ENCODE assay signal across 10 cellular contexts in genomic region chr3:143668924-143669790, GRCh38.
A peak's percentile ranks its signal among the peaks of the same experiment; 100 is the strongest.
DNase-seq lines count a peak whose midpoint lies in the region; ATAC-seq lines count a peak whose summit lies in the region.
"Had no signal": no experiment of that assay in that cellular context is flagged by ENCODE, and none has a peak within 500 bp of the region (broad histone marks: within the 10 kb centered on the region; RNA-seq: fewer than 3 reads in every experiment).

No MANE protein-coding gene starts in this region.

- peak overlapping the region; percentile 4 to 61 (median 39); a peak in 20 of 22 replicates for H3K4me2 ChIP-seq in BLaER1 treated with 17β-estradiol and CSF1 and Interleukin-3, amounts not matched to agents 10 nM and 100 nM

- DNase-seq in RPMI7951 (ENCODE audit: low read depth) (peak; percentile 9), NCI-H1417 (lab: John Stamatoyannopoulos, UW) (no peak), kidney tubule cell (ENCODE audit: low spot score) (no peak), epidermal melanocyte (ENCODE audit: insufficient read length, low spot score) (no peak), ecto neural progenitor cell (ENCODE audit: low spot score) (no peak)
- DNase-seq: NCI-H510A had no signal

- peaks cover 0 to 7% (median 0%) of the 10 kb centered on the region in 11 experiments; a peak in 2 of 22 replicates for H3K9me3 ChIP-seq in BLaER1 treated with 17β-estradiol and CSF1 and Interleukin-3, amounts not matched to agents 10 nM and 100 nM (replicated peaks in 1 of 11)
- H3K9me3 ChIP-seq: tibial nerve had no signal

- no peak overlapping the region for H3K9ac ChIP-seq in BLaER1 treated with 17β-estradiol and CSF1 and Interleukin-3, amounts not matched to agents 10 nM and 100 nM

- ATAC-seq in GM19324 (IDR thresholded peaks at IDR 0.05; ENCODE audit: low FRiP score, unreplicated experiment) (peak; percentile 95), HG02943 (IDR thresholded peaks at IDR 0.05; ENCODE audit: low read depth, unreplicated experiment) (peak; percentile 89)

- peaks cover 0 to 17% (median 0%) of the 10 kb centered on the region in 11 experiments; a peak in 2 of 22 replicates for H3K36me3 ChIP-seq in BLaER1 treated with 17β-estradiol and CSF1 and Interleukin-3, amounts not matched to agents 10 nM and 100 nM
- H3K36me3 ChIP-seq: tibial nerve had no signal

- H3K27ac ChIP-seq in BLaER1 treated with 17β-estradiol and CSF1 and Interleukin-3, amounts not matched to agents 10 nM and 100 nM, result peak overlapping the region in 2 of 11 experiments; percentile 3 to 20; a peak in 3 of 22 replicates

- no peaks in the 10 kb centered on the region for H3K27me3 ChIP-seq in BLaER1 treated with 17β-estradiol and CSF1 and Interleukin-3, amounts not matched to agents 10 nM and 100 nM
- H3K27me3 ChIP-seq: tibial nerve had no signal

- 0 out of 22 replicates have a peak, but pooled peaks cover 0 to 5% (median 0%) of the 10 kb centered on the region in 11 experiments for H4K20me1 ChIP-seq in BLaER1 treated with 17β-estradiol and CSF1 and Interleukin-3, amounts not matched to agents 10 nM and 100 nM

- H3K4me3 ChIP-seq in BLaER1 treated with 17β-estradiol and CSF1 and Interleukin-3, amounts not matched to agents 10 nM and 100 nM, result no peak overlapping the region
- H3K4me3 ChIP-seq: tibial nerve had no signal

- peaks cover 9 to 29% (median 18%) of the 10 kb centered on the region in 10 experiments; a peak in 19 of 20 replicates for H3K4me1 ChIP-seq in BLaER1 treated with 17β-estradiol and CSF1 and Interleukin-3, amounts not matched to agents 10 nM and 100 nM
